12 cellular contexts compared by ENCODE assay signal in the genomic region with DNA sequence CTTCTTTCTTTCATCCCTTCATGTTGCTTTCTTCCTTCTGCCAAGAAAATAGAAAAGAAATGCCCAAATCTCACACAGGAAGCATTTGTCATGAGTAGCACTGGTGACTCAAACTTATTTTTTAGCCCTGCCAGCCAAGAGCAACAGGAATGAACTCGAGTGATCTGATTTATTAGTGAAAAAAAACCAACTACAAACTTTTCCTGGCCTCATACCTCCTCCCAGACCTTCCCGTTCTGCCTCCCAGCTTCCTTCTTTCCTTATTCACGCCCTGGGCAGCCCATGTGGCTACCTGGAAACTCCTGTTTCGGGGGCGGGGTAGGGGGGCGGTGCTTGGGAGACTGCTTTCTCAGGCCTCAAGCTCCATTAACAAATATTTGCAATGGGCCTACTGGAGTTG.
DNase-seq lines count a peak whose midpoint lies in the region; ATAC-seq and TF ChIP-seq lines count a peak whose summit lies in the region.
"Had no signal": no experiment of that assay in that cellular context is flagged by ENCODE, and none has a peak within 500 bp of the region (broad histone marks: within the 10 kb centered on the region; RNA-seq: fewer than 3 reads in every experiment).

No MANE protein-coding gene starts in this region.

- peak overlapping the region; percentile 77 for H3K27ac ChIP-seq in PC-9

- no peaks in the 10 kb centered on the region for H3K9me2 ChIP-seq in PC-9 (ENCODE audit: insufficient read depth)

- H3K4me3 ChIP-seq in PC-9 (0 out of 2 replicates have a peak overlapping the region, but pooled peaks have one; percentile 11), BE2C (ENCODE audit: low read depth, low read length) (no peak overlapping the region)

- H4K20me1 ChIP-seq in PC-9 (ENCODE audit: insufficient read depth), result no peaks in the 10 kb centered on the region

- no peak overlapping the region for H3K4me3 Mint-ChIP-seq in progenitor cell of endocrine pancreas (ENCODE audit: low read depth)
- H3K4me3 Mint-ChIP-seq: activated T-helper 1 cell treated with anti-CD3 and anti-CD28 coated beads, Interleukin-12 subunit alpha, Interleukin-12 subunit beta, Interleukin-2, Interleukin-4 antibody, amounts not matched to agents 30 ng/mL and 10 ng/mL and 1 ng/mL, durations not matched to agents 14 hours and 24 hours and 36 hours had no signal

- intact Hi-C loops in PC-9 (cut with micrococcal nuclease; ENCODE audit: unreplicated experiment), result no loop called here
- intact Hi-C loops in head of caudate nucleus (cut with DNase I), result no loop called here

- H3K36me3 ChIP-seq in PC-9 (ENCODE audit: low read depth), result no peaks in the 10 kb centered on the region
- H3K36me3 ChIP-seq in BE2C, result no peaks in the 10 kb centered on the region

- H3K9me3 ChIP-seq in PC-9 (ENCODE audit: insufficient read depth, low read depth) (no peaks in the 10 kb centered on the region), BE2C (no peaks in the 10 kb centered on the region)

- H3K27me3 Mint-ChIP-seq in progenitor cell of endocrine pancreas, result no peaks in the 10 kb centered on the region

- H3K27me3 ChIP-seq in PC-9 (ENCODE audit: insufficient read depth, low read depth) (no peaks in the 10 kb centered on the region), BE2C (no peaks in the 10 kb centered on the region)

- peak; percentile 80 for ATAC-seq in esophagus mucosa
- no peak for ATAC-seq in GM21786 (IDR thresholded peaks at IDR 0.05; ENCODE audit: unreplicated experiment)

- POLR2A ChIA-PET in PC-9 (lab: Charles Lee; ENCODE audit: unreplicated experiment), result interaction anchor here (0.6 kb wide), 1 partner anchor 768 kb away, joined by 4 read pairs; no protein-coding TSS in a partner anchor

- 0 out of 2 replicates have a peak overlapping the region, but pooled peaks have one; percentile 23 for H2AFZ ChIP-seq in PC-9

- peak overlapping the region; percentile 12 for H3K27ac Mint-ChIP-seq in progenitor cell of endocrine pancreas
- H3K27ac Mint-ChIP-seq: activated T-helper 1 cell treated with anti-CD3 and anti-CD28 coated beads, Interleukin-12 subunit alpha, Interleukin-12 subunit beta, Interleukin-2, Interleukin-4 antibody, amounts not matched to agents 30 ng/mL and 10 ng/mL and 1 ng/mL, durations not matched to agents 14 hours and 24 hours and 36 hours had no signal

- H3K36me3 Mint-ChIP-seq in progenitor cell of endocrine pancreas (ENCODE audit: insufficient read depth), result no peaks in the 10 kb centered on the region

- no TSS peak for BruUV-seq in PC-9 (replicated peaks; lab: Mats Ljungman, UMichigan)

- CTCF ChIA-PET in PC-9 (lab: Charles Lee), result interaction anchor here (0.6 kb wide), 1 partner anchor 116 kb away, joined by 8 read pairs; no protein-coding TSS in a partner anchor

- TF ChIP-seq CTCF in PC-9 (conservative IDR thresholded peaks at IDR 0.05) (no peak), progenitor cell of endocrine pancreas (IDR thresholded peaks at IDR 0.05; ENCODE audit: unreplicated experiment) (no peak), BE2C (IDR thresholded peaks at IDR 0.05; ENCODE audit: low read depth, low read length) (no peak)

- peak overlapping the region; percentile 48 for H3K4me2 ChIP-seq in PC-9

- peaks cover 13% of the 10 kb centered on the region; the same call in 1 of the 2 replicates for H3K79me2 ChIP-seq in PC-9 (ENCODE audit: low read depth)

- peaks cover 15% of the 10 kb centered on the region for H3K4me1 Mint-ChIP-seq in progenitor cell of endocrine pancreas (ENCODE audit: low read depth)

- DNase-seq in EH (ENCODE audit: low read depth) (peak; percentile 81), PC-9 (peak; percentile 46 to 70), progenitor cell of endocrine pancreas (ENCODE audit: low spot score, unreplicated experiment) (no peak), head of caudate nucleus (no peak), BE2C (no peak), OCI-M1 (lab: John Stamatoyannopoulos, UW) (no peak)
- DNase-seq: left cardiac atrium, NCI-H1092 treated with DMSO at 0.1 percent for 48 hours, right cardiac atrium had no signal

- H3K4me1 ChIP-seq in PC-9 (replicated peaks; ENCODE audit: insufficient read depth), result peaks cover 29% of the 10 kb centered on the region
- no peaks in the 10 kb centered on the region for H3K4me1 ChIP-seq in BE2C

- peaks cover 17% of the 10 kb centered on the region for H3F3A ChIP-seq in PC-9 (ENCODE audit: insufficient read depth, low read depth)

- H3K9me3 Mint-ChIP-seq in progenitor cell of endocrine pancreas (ENCODE audit: low read depth), result no peaks in the 10 kb centered on the region
- H3K9me3 Mint-ChIP-seq: activated T-helper 1 cell treated with anti-CD3 and anti-CD28 coated beads, Interleukin-12 subunit alpha, Interleukin-12 subunit beta, Interleukin-2, Interleukin-4 antibody, amounts not matched to agents 30 ng/mL and 10 ng/mL and 1 ng/mL, durations not matched to agents 14 hours and 24 hours and 36 hours had no signal

Comparison
In these comparisons a context has a peak if more than half of its experiments do, and no peak if none do; other contexts are left out.
1. DNase-seq: peak in EH (single experiment) and PC-9 (2 of 2); none in progenitor cell of endocrine pancreas (single experiment), head of caudate nucleus (0 of 42), BE2C (single experiment) and OCI-M1 (single experiment).